ENCODE assay signal across 14 cellular contexts in the genomic region with DNA sequence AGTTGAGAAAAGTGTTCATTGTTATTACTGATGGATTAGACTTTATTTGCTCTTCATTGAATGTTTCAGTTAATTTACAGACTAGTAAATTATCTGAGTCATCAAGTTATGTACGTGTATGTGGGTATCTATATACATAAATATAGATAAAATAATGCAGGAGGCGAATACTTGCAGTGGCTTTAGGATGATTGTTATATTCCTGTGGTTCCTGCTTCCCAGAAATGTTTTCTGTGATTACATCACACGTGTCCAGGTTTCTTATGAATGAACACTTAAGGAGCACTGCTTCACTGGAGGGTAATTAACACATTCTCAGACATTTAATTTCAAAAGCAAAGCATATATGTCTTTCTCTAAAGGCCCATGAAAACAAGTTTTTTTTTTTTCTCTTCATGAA. TPM values are rescaled to one million over a fixed set of nuclear protein-coding genes. Genes with fewer than 3 reads are reported as not detected.
DNase-seq lines count a peak whose midpoint lies in the region; ATAC-seq and TF ChIP-seq lines count a peak whose summit lies in the region.
"Had no signal": no experiment of that assay in that cellular context is flagged by ENCODE, and none has a peak within 500 bp of the region (broad histone marks: within the 10 kb centered on the region; RNA-seq: fewer than 3 reads in every experiment).

No MANE protein-coding gene starts in this region.

- POLR2A ChIA-PET in BJ (lab: Charles Lee): interaction anchor here (0.6 kb wide), 1 partner anchor 25 kb away, joined by 3 read pairs; no protein-coding TSS in a partner anchor

- H3K27ac ChIP-seq in esophagus muscularis mucosa (replicated peaks in 1 of 4): peak overlapping the region; percentile 64 to 77 (median 72)
- peak overlapping the region; percentile 8 for H3K27ac ChIP-seq in rectal smooth muscle tissue (ENCODE audit: low read depth, low read length)

- WGBS in esophagus muscularis mucosa: 56% methylated on average over 3 of the region's 3 CpGs

- DNase-seq in BJ (ENCODE audit: low read depth) (peak; percentile 42), RPMI7951 (ENCODE audit: low read depth) (peak; percentile 61), esophagus muscularis mucosa (ENCODE audit: extremely low spot score) (no peak), DMS53 treated with DMSO at 0.1 percent for 48 hours (lab: John Stamatoyannopoulos, UW; ENCODE audit: unreplicated experiment) (no peak)
- DNase-seq in activated effector memory CD4-positive, alpha-beta T cell treated with Interleukin-2 at 50 U/mL for 16 hours: no peak
- DNase-seq: activated CD4-positive, alpha-beta memory T cell treated with anti-CD3 and anti-CD28 coated beads for 36 hours; activated naive CD8-positive, alpha-beta T cell treated with anti-CD3 and anti-CD28 coated beads, Interleukin-2, amount 10 ng/mL, durations not matched to agents 7 days and 5 days; CD8-positive, alpha-beta T cell; NCI-H2107; stimulated activated CD4-positive, alpha-beta T cell treated with anti-CD3 and anti-CD28 coated beads, Interleukin-12 subunit alpha, Interleukin-12 subunit beta, amount 100 ng/mL, for 4 hours; stimulated activated naive B cell treated with anti-CD40 and anti-IgM and Interleukin-4, amounts not matched to agents 10 μg/mL and 1 μg/mL and 100 μg/mL, for 72 hours had no signal

- no peak overlapping the region for H3K9ac ChIP-seq in rectal smooth muscle tissue (ENCODE audit: low read length)

- TF ChIP-seq CTCF in BJ (IDR thresholded peaks at IDR 0.05; ENCODE audit: insufficient read depth, low read depth, low read length) (no peak), esophagus muscularis mucosa (IDR thresholded peaks at IDR 0.05) (no peak)

- TF ChIP-seq EP300 in esophagus muscularis mucosa (IDR thresholded peaks at IDR 0.05): no peak

- intact Hi-C loops in esophagus muscularis mucosa (cut with DNase I): no loop called here

- H3K36me3 ChIP-seq in BJ (ENCODE audit: control insufficient read depth, insufficient read depth, low read length) (no peaks in the 10 kb centered on the region), esophagus muscularis mucosa (no peaks in the 10 kb centered on the region), rectal smooth muscle tissue (ENCODE audit: control insufficient read depth, insufficient read depth, low read length) (no peaks in the 10 kb centered on the region)

- H3K4me1 ChIP-seq in esophagus muscularis mucosa (peaks cover 24 to 70% (median 67%) of the 10 kb centered on the region in 4 donors), rectal smooth muscle tissue (ENCODE audit: control insufficient read depth, insufficient read depth, low read length) (peaks cover 14% of the 10 kb centered on the region)

- no peaks in the 10 kb centered on the region for H3K27me3 ChIP-seq in BJ (ENCODE audit: control insufficient read depth, insufficient read depth, low read length)
- H3K27me3 ChIP-seq in esophagus muscularis mucosa: no peaks in the 10 kb centered on the region
- no peaks in the 10 kb centered on the region for H3K27me3 ChIP-seq in rectal smooth muscle tissue (ENCODE audit: control insufficient read depth, insufficient read depth, low read length)

- no peak for TF ChIP-seq POLR2A in esophagus muscularis mucosa (IDR thresholded peaks at IDR 0.05; ENCODE audit: low read depth)

- ATAC-seq in HG03521 (IDR thresholded peaks at IDR 0.05; ENCODE audit: unreplicated experiment) (no peak), HG03095 (IDR thresholded peaks at IDR 0.05; ENCODE audit: unreplicated experiment) (no peak)
- ATAC-seq: CD8-positive, alpha-beta T cell; stimulated activated naive B cell treated with anti-CD40 and anti-IgM and Interleukin-4, amounts not matched to agents 10 μg/mL and 1 μg/mL and 100 μg/mL, for 72 hours had no signal

- H3K4me3 ChIP-seq in BJ (ENCODE audit: low read depth, low read length) (no peak overlapping the region), esophagus muscularis mucosa (no peak overlapping the region), rectal smooth muscle tissue (ENCODE audit: low read length) (no peak overlapping the region)

- CTCF ChIA-PET in BJ (lab: Yijun Ruan, JAX): no interaction called here

- no peaks in the 10 kb centered on the region for H3K9me3 ChIP-seq in esophagus muscularis mucosa

RNA-seq across cellular contexts. Expression of gene YAP1, which starts 28.4 kb away (rescaled TPM):
- 125 and 139 TPM in 2 replicates for polyA plus RNA-seq in BJ (2011; rRNA removed)
- 226 and 269 TPM in 2 replicates for polyA minus RNA-seq in BJ (2011; rRNA and poly(A)+ RNA removed)
- total RNA-seq in RPMI7951 (2014; rRNA removed; shearing (Covaris generic)): 55.1 and 72.7 TPM in 2 replicates
- total RNA-seq in esophagus muscularis mucosa: 100 to 1,000 TPM; 220 to 343 (median 275) TPM
- total RNA-seq: CD8-positive, alpha-beta T cell had no signal

Comparison
In these comparisons a context has a peak if more than half of its experiments do, and no peak if none do; other contexts are left out.
1. DNase-seq: peak in BJ (single experiment) and RPMI7951 (single experiment); none in esophagus muscularis mucosa (single experiment), DMS53 treated with DMSO at 0.1 percent for 48 hours (single experiment) and activated effector memory CD4-positive, alpha-beta T cell treated with Interleukin-2 at 50 U/mL for 16 hours (single experiment).